In the genomic region with DNA sequence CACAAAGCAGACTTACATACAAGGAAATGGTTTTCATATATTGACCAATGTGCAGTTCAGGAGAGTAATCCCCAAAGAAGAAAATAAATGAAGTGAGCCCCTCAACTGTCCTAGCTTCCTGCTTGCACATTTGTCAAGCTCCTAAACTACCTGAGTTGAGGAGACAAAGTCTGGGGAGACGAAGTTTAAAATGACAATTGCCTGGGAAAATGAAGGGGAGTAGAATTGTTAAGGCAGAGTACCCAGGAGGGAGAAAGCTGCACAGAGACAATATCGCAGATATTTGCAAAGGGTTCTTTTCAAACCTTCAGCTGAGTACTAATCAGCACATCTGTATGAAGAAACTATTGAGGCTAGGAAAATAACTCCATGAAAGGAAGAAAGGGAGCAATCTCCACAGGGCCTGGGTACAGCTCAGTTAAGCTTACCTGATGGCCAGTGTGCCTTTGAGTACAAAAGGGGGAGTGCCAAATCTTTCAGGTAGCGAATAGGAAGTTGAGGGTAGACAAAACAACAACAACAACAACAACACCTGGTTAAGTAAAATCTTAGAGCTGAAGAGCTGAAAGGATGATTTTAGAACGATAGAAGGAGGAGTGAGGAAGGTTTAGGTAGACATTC, we compare ENCODE assay signal across 24 cellular contexts.
"Had no signal": no experiment of that assay in that cellular context is flagged by ENCODE, and none has a peak within 500 bp of the region (broad histone marks: within the 10 kb centered on the region; RNA-seq: fewer than 3 reads in every experiment).

No MANE protein-coding gene starts in this region.

- H3K27ac ChIP-seq: dorsolateral prefrontal cortex, heart left ventricle, left ventricle myocardium inferior, lower lobe of right lung, neutrophil, psoas muscle, right lobe of liver, spleen, transverse colon had no signal

- H3K9me3 ChIP-seq: heart left ventricle, left ventricle myocardium inferior, lower lobe of right lung, neutrophil, psoas muscle, right lobe of liver, transverse colon had no signal

- H3K36me3 Mint-ChIP-seq: memory B cell; mesothelial cell of epicardium; stimulated activated memory B cell treated with anti-CD40 and anti-IgM and Interleukin-4, amounts not matched to agents 10 μg/mL and 1 μg/mL and 100 μg/mL, for 72 hours had no signal

- H3K4me3 Mint-ChIP-seq: memory B cell; mesothelial cell of epicardium; natural killer cell treated with Interleukin-12 subunit alpha and Interleukin-12 subunit beta and Interleukin-15 and Interleukin-18, amount 100 ng/mL, for 72 hours; stimulated activated memory B cell treated with anti-CD40 and anti-IgM and Interleukin-4, amounts not matched to agents 10 μg/mL and 1 μg/mL and 100 μg/mL, for 72 hours; stimulated activated naive CD8-positive, alpha-beta T cell treated with anti-CD3 and anti-CD28 coated beads, Interleukin-15, Interleukin-2, amounts not matched to agents 100 ng/mL and 50 ng/mL, for 24 hours had no signal

- H3K27me3 ChIP-seq: heart left ventricle, neutrophil, right lobe of liver, spleen, transverse colon had no signal

- H3K4me1 Mint-ChIP-seq: memory B cell; mesothelial cell of epicardium; stimulated activated memory B cell treated with anti-CD40 and anti-IgM and Interleukin-4, amounts not matched to agents 10 μg/mL and 1 μg/mL and 100 μg/mL, for 72 hours had no signal

- DNase-seq: cortex of kidney; dorsolateral prefrontal cortex; effector CD8-positive, alpha-beta T cell; heart left ventricle; hypothalamus; kidney; left cardiac atrium; left ventricle myocardium inferior; lower lobe of right lung; psoas muscle; retina; right lobe of liver; spleen; stimulated activated CD4-positive, alpha-beta T cell treated with anti-CD3 and anti-CD28 coated beads, Interleukin-15, amount 100 ng/mL, for 24 hours; stimulated activated CD4-positive, alpha-beta T cell treated with anti-CD3 and anti-CD28 coated beads, Interleukin-1b, Interleukin-23, amount 100 ng/mL, for 48 hours; stimulated activated CD4-positive, alpha-beta T cell treated with anti-CD3 and anti-CD28 coated beads, Interleukin-4, amount 100 ng/mL, for 24 hours; transverse colon had no signal

- H3K4me1 ChIP-seq: heart left ventricle, left ventricle myocardium inferior, lower lobe of right lung, psoas muscle, right lobe of liver, spleen, transverse colon had no signal

- ATAC-seq: esophagus mucosa; heart left ventricle; left cardiac atrium; lower lobe of right lung; natural killer cell treated with Interleukin-12 subunit alpha and Interleukin-12 subunit beta and Interleukin-15 and Interleukin-18, amount 100 ng/mL, for 72 hours; psoas muscle; right lobe of liver; stimulated activated memory B cell treated with anti-CD40 and anti-IgM and Interleukin-4, amounts not matched to agents 10 μg/mL and 1 μg/mL and 100 μg/mL, for 72 hours had no signal

- H3K4me3 ChIP-seq: dorsolateral prefrontal cortex, heart left ventricle, left ventricle myocardium inferior, lower lobe of right lung, psoas muscle, right lobe of liver, spleen, transverse colon had no signal

- H3K27ac Mint-ChIP-seq: memory B cell; mesothelial cell of epicardium; natural killer cell treated with Interleukin-12 subunit alpha and Interleukin-12 subunit beta and Interleukin-15 and Interleukin-18, amount 100 ng/mL, for 72 hours; stimulated activated memory B cell treated with anti-CD40 and anti-IgM and Interleukin-4, amounts not matched to agents 10 μg/mL and 1 μg/mL and 100 μg/mL, for 72 hours; stimulated activated naive CD8-positive, alpha-beta T cell treated with anti-CD3 and anti-CD28 coated beads, Interleukin-15, Interleukin-2, amounts not matched to agents 100 ng/mL and 50 ng/mL, for 24 hours had no signal

- H3K9me3 Mint-ChIP-seq: mesothelial cell of epicardium had no signal

- H3K27me3 Mint-ChIP-seq: memory B cell; natural killer cell treated with Interleukin-12 subunit alpha and Interleukin-12 subunit beta and Interleukin-15 and Interleukin-18, amount 100 ng/mL, for 72 hours; stimulated activated memory B cell treated with anti-CD40 and anti-IgM and Interleukin-4, amounts not matched to agents 10 μg/mL and 1 μg/mL and 100 μg/mL, for 72 hours; stimulated activated naive CD8-positive, alpha-beta T cell treated with anti-CD3 and anti-CD28 coated beads, Interleukin-15, Interleukin-2, amounts not matched to agents 100 ng/mL and 50 ng/mL, for 24 hours had no signal

- H3K36me3 ChIP-seq: heart left ventricle, left ventricle myocardium inferior, lower lobe of right lung, neutrophil, right lobe of liver, spleen, transverse colon had no signal
